Comparison of ENCODE assay signal across 9 cellular contexts in genomic region chr11:18791175-18792065, GRCh38. TPM values are rescaled to one million over a fixed set of nuclear protein-coding genes. Genes with fewer than 3 reads are reported as not detected.
DNase-seq lines count a peak whose midpoint lies in the region; TF ChIP-seq lines count a peak whose summit lies in the region.
"Had no signal": no experiment of that assay in that cellular context is flagged by ENCODE, and none has a peak within 500 bp of the region (broad histone marks: within the 10 kb centered on the region; RNA-seq: fewer than 3 reads in every experiment).

Gene PTPN5, minus strand, starts transcription at chr11:18791798. Its CDS starts 19,840 bp downstream, at chr11:18771958.

- TF ChIP-seq RAD21 in Ishikawa (IDR thresholded peaks at IDR 0.05; ENCODE audit: low read depth): no peak

- H3K27ac ChIP-seq in angular gyrus (ENCODE audit: low read depth, low read length): peak within 1 kb of the TSS; percentile 64
- H3K27ac ChIP-seq in iPS-20b (ENCODE audit: low read length): no peak within 1 kb of the TSS
- no peak within 1 kb of the TSS for H3K27ac ChIP-seq in spleen

- H3K4me1 ChIP-seq in iPS-20b (ENCODE audit: insufficient read depth, low read length) (no peaks in the 10 kb centered on the region), spleen (peaks cover 0 to 19% (median 16%) of the 10 kb centered on the region in 6 donors)

- TF ChIP-seq CTCF in spleen (IDR thresholded peaks at IDR 0.05 in 8 of 11, conservative IDR thresholded peaks at IDR 0.05 in 3 of 11): no peak

- H3K9me3 ChIP-seq in iPS-20b (ENCODE audit: insufficient read depth, low read depth, low read length) (no peaks in the 10 kb centered on the region), spleen (no peaks in the 10 kb centered on the region)

- H3K4me3 ChIP-seq in iPS-20b (ENCODE audit: low read length): peak within 1 kb of the TSS; percentile 82
- peak within 1 kb of the TSS in 7 of 8 donors; percentile 33 to 69 (median 39) for H3K4me3 ChIP-seq in spleen

- no peak for TF ChIP-seq EP300 in Ishikawa (IDR thresholded peaks at IDR 0.05; ENCODE audit: borderline replicate concordance)

- H3K9ac ChIP-seq in iPS-20b (ENCODE audit: low read depth, low read length): peak within 1 kb of the TSS; percentile 61; the same call in 1 of the 2 replicates

- TF ChIP-seq POLR2A in spleen (IDR thresholded peaks at IDR 0.05): no peak

- H3K27me3 ChIP-seq in iPS-20b (ENCODE audit: insufficient read depth, low read length): peaks cover 73% of the 10 kb centered on the region
- H3K27me3 ChIP-seq in spleen (replicated peaks in 1 of 7): peaks cover 0 to 78% (median 39%) of the 10 kb centered on the region in 7 donors

- intact Hi-C loops in spleen (cut with DNase I; ENCODE audit: low total_unique reads): no loop called here

- H3K36me3 ChIP-seq in iPS-20b (ENCODE audit: insufficient read depth, low read depth, low read length) (no peaks in the 10 kb centered on the region), spleen (no peaks in the 10 kb centered on the region)

- DNase-seq in spleen (no peak), midbrain (lab: John Stamatoyannopoulos, UW) (no peak), DMS153 (lab: John Stamatoyannopoulos, UW) (no peak)
- DNase-seq in activated CD4-positive, alpha-beta T cell treated with anti-CD3 and anti-CD28 coated beads, Interleukin-2, amount 50 U/mL, for 4 hours: no peak
- DNase-seq in activated CD8-positive, alpha-beta memory T cell treated with anti-CD3 and anti-CD28 coated beads, Interleukin-2, amount 50 U/mL, for 4 hours: no peak
- DNase-seq: hippocampal formation had no signal

- WGBS in spleen, 5 donors: 1 to 4% (median 2%) methylated on average over 57 to 105 of the region's 105 CpGs

TF ChIP-seq in Ishikawa, 13 proteins besides CTCF, POLR2A, EP300 and RAD21:
- TF ChIP-seq TEAD4 (IDR thresholded peaks at IDR 0.05): no peak
- no peak for TF ChIP-seq FOXM1 (IDR thresholded peaks at IDR 0.05; ENCODE audit: borderline replicate concordance, low read depth)
- TF ChIP-seq EGR1 (IDR thresholded peaks at IDR 0.05): 0 out of 2 replicates have a peak, but pooled peaks have one; percentile 47

RNA-seq across cellular contexts. Expression of gene PTPN5, which starts in this region (rescaled TPM):
- 1 to 10 TPM in 1 of 7 donors, under 1 TPM in 5, not detected in 1; 0.10 to 2.0 (median 0.31) TPM for total RNA-seq in spleen
- polyA plus RNA-seq in spleen: under 1 TPM; 0.08 to 0.54 (median 0.26) TPM
